8 cellular contexts compared by ENCODE assay signal in genomic region chr18:51196116-51196810, GRCh38. TPM values are rescaled to one million over a fixed set of nuclear protein-coding genes. Genes with fewer than 3 reads are reported as not detected.
DNase-seq lines count a peak whose midpoint lies in the region; ATAC-seq and TF ChIP-seq lines count a peak whose summit lies in the region.

No MANE protein-coding gene starts in this region.

- ATAC-seq in GM21390 (IDR thresholded peaks at IDR 0.05; ENCODE audit: unreplicated experiment) = peak; percentile 0

- DNase-seq in BE2C = peak; percentile 8
- DNase-seq in NCI-H1092 (lab: John Stamatoyannopoulos, UW) = peak; percentile 24
- DNase-seq in activated T-helper 9 cell treated with anti-CD3 and anti-CD28 coated beads, Interleukin-2, amount 50 U/mL, for 16 hours (ENCODE audit: low read depth) = peak; percentile 40
- DNase-seq in foreskin fibroblast = peak in 1 of 2 donors; percentile 64
- DNase-seq in nucleus accumbens (lab: John Stamatoyannopoulos, UW) = peak in 39 of 56 donors; percentile 5 to 67 (median 37)
- DNase-seq in thyroid gland = peak; percentile 51 to 54
- DNase-seq in HPDE6-E6E7 (ENCODE audit: extremely low spot score) = no peak

- no peaks in the 10 kb centered on the region for H3K27me3 ChIP-seq in BE2C
- H3K27me3 ChIP-seq in thyroid gland = no peaks in the 10 kb centered on the region

- peak overlapping the region; percentile 85 for H3K4me3 ChIP-seq in BE2C (ENCODE audit: low read depth, low read length)
- H3K4me3 ChIP-seq in foreskin fibroblast (ENCODE audit: low read depth in 1 of 2, low read length in 2 of 2) = peak overlapping the region; percentile 87 to 96
- H3K4me3 ChIP-seq in thyroid gland (replicated peaks in 1 of 3) = peak overlapping the region; percentile 43 to 78 (median 74)

- H3K4me1 ChIP-seq in BE2C (no peaks in the 10 kb centered on the region; the same call in 1 of the 2 replicates), thyroid gland (peaks cover 21 to 31% of the 10 kb centered on the region in 2 donors)

- TF ChIP-seq CTCF in BE2C (IDR thresholded peaks at IDR 0.05; ENCODE audit: low read depth, low read length) (no peak), foreskin fibroblast (IDR thresholded peaks at IDR 0.05; ENCODE audit: low read depth, low read length) (no peak), thyroid gland (IDR thresholded peaks at IDR 0.05) (no peak)

- no peak for TF ChIP-seq POLR2A in thyroid gland (IDR thresholded peaks at IDR 0.05)

- 0% methylated on average over 19 to 21 of the region's 67 CpGs for WGBS in thyroid gland, 2 donors

- peak overlapping the region; percentile 94 to 96 (median 95) for H3K27ac ChIP-seq in thyroid gland

- no peaks in the 10 kb centered on the region for H3K9me3 ChIP-seq in BE2C
- no peaks in the 10 kb centered on the region for H3K9me3 ChIP-seq in thyroid gland

- intact Hi-C loops in thyroid gland (cut with DNase I) = no loop called here

- H3K36me3 ChIP-seq in BE2C (no peaks in the 10 kb centered on the region), thyroid gland (no peaks in the 10 kb centered on the region)

RNA-seq across cellular contexts. Expression of gene MEX3C, which starts 1.2 kb away (rescaled TPM):
- polyA plus RNA-seq in BE2C (2012; ENCODE audit: insufficient read depth, insufficient read length, low read depth) = 17.0 TPM
- 10 to 100 TPM; 30.6 to 44.7 (median 33.2) TPM for total RNA-seq in thyroid gland
